13 cellular contexts compared by ENCODE assay signal in genomic region chr17:39801055-39801454, GRCh38.
DNase-seq lines count a peak whose midpoint lies in the region; ATAC-seq and TF ChIP-seq lines count a peak whose summit lies in the region.
"Had no signal": no experiment of that assay in that cellular context is flagged by ENCODE, and none has a peak within 500 bp of the region (broad histone marks: within the 10 kb centered on the region; RNA-seq: fewer than 3 reads in every experiment).

No MANE protein-coding gene starts in this region.

- intact Hi-C loops in cardiac septum (cut with DNase I): no loop called here
- intact Hi-C loops in mucosa of descending colon (cut with DNase I, micrococcal nuclease): no loop called here

- H3K9me3 Mint-ChIP-seq in activated CD4-positive, alpha-beta T cell treated with anti-CD3 and anti-CD28 coated beads, Interleukin-2, amount 10 ng/mL, durations not matched to agents 7 days and 5 days: peaks cover 2% of the 10 kb centered on the region
- H3K9me3 Mint-ChIP-seq in activated CD4-positive, alpha-beta memory T cell treated with anti-CD3 and anti-CD28 coated beads, Interleukin-2, amount 10 ng/mL, durations not matched to agents 7 days and 5 days: no peaks in the 10 kb centered on the region
- H3K9me3 Mint-ChIP-seq in natural killer cell treated with Interleukin-12 subunit alpha and Interleukin-12 subunit beta and Interleukin-15 and Interleukin-18, amount 100 ng/mL, for 72 hours: no peaks in the 10 kb centered on the region
- H3K9me3 Mint-ChIP-seq: brain had no signal

- H3K4me1 Mint-ChIP-seq in activated CD4-positive, alpha-beta T cell treated with anti-CD3 and anti-CD28 coated beads, Interleukin-2, amount 10 ng/mL, durations not matched to agents 7 days and 5 days: peaks cover 59% of the 10 kb centered on the region
- peaks cover 38% of the 10 kb centered on the region for H3K4me1 Mint-ChIP-seq in activated CD4-positive, alpha-beta memory T cell treated with anti-CD3 and anti-CD28 coated beads, Interleukin-2, amount 10 ng/mL, durations not matched to agents 7 days and 5 days
- peaks cover 34 to 40% of the 10 kb centered on the region in 2 donors for H3K4me1 Mint-ChIP-seq in natural killer cell treated with Interleukin-12 subunit alpha and Interleukin-12 subunit beta and Interleukin-15 and Interleukin-18, amount 100 ng/mL, for 72 hours (ENCODE audit: low read depth in 2 of 2)
- H3K4me1 Mint-ChIP-seq: brain had no signal

- TF ChIP-seq CTCF in GM13976 (IDR thresholded peaks at IDR 0.05; ENCODE audit: borderline replicate concordance, control extremely low read depth, extremely low read depth, insufficient read depth, missing control alignments): no peak
- TF ChIP-seq CTCF in mucosa of descending colon (IDR thresholded peaks at IDR 0.05): no peak

- no peak for DNase-seq in activated CD4-positive, alpha-beta T cell treated with anti-CD3 and anti-CD28 coated beads, Interleukin-2, amount 10 ng/mL, durations not matched to agents 7 days and 5 days
- no peak for DNase-seq in activated CD4-positive, alpha-beta T cell treated with anti-CD3 and anti-CD28 coated beads for 48 hours
- DNase-seq in activated CD4-positive, alpha-beta memory T cell treated with anti-CD3 and anti-CD28 coated beads, Interleukin-2, amount 10 ng/mL, durations not matched to agents 7 days and 5 days: no peak
- no peak for DNase-seq in natural killer cell treated with Interleukin-12 subunit alpha and Interleukin-12 subunit beta and Interleukin-15 and Interleukin-18, amount 100 ng/mL, for 72 hours (ENCODE audit: low spot score)
- DNase-seq in cardiac septum (ENCODE audit: low spot score): no peak
- no peak for DNase-seq in GM13976 (ENCODE audit: low spot score)
- DNase-seq in mucosa of descending colon: no peak
- DNase-seq: EL, NCI-H187, PC-3 had no signal

- in situ Hi-C loops in GM13976 (cut with MboI; ENCODE audit: low sequenced_read_pairs, unreplicated experiment): no loop called here

- POLR2A ChIA-PET in activated CD4-positive, alpha-beta T cell treated with anti-CD3 and anti-CD28 coated beads, Interleukin-2, amount 10 ng/mL, durations not matched to agents 7 days and 5 days (lab: Charles Lee): no interaction called here
- POLR2A ChIA-PET in activated CD4-positive, alpha-beta memory T cell treated with anti-CD3 and anti-CD28 coated beads, Interleukin-2, amount 10 ng/mL, durations not matched to agents 7 days and 5 days (lab: Charles Lee): interaction anchor here (0.7 to 2.8 kb wide), 8 partner anchors 8 to 179 kb away, joined by 3 to 11 read pairs (median 4); partner anchors contain the start of gene PSMD3

- H3K4me3 ChIP-seq in mucosa of descending colon: no peak overlapping the region

- ATAC-seq in natural killer cell treated with Interleukin-12 subunit alpha and Interleukin-12 subunit beta and Interleukin-15 and Interleukin-18, amount 100 ng/mL, for 72 hours: no peak
- ATAC-seq in mucosa of descending colon: no peak
- ATAC-seq: HCT116, PC-3 had no signal

- H3K27ac ChIP-seq in KOPT-K1 (ENCODE audit: low read depth, low read length, poor library complexity, severe bottlenecking): peak overlapping the region; percentile 76

- H3K4me1 ChIP-seq in mucosa of descending colon (ENCODE audit: low read depth): no peaks in the 10 kb centered on the region

- peak overlapping the region; percentile 92 for H3K27ac Mint-ChIP-seq in activated CD4-positive, alpha-beta T cell treated with anti-CD3 and anti-CD28 coated beads, Interleukin-2, amount 10 ng/mL, durations not matched to agents 7 days and 5 days
- peak overlapping the region; percentile 83 for H3K27ac Mint-ChIP-seq in activated CD4-positive, alpha-beta memory T cell treated with anti-CD3 and anti-CD28 coated beads, Interleukin-2, amount 10 ng/mL, durations not matched to agents 7 days and 5 days
- H3K27ac Mint-ChIP-seq in natural killer cell treated with Interleukin-12 subunit alpha and Interleukin-12 subunit beta and Interleukin-15 and Interleukin-18, amount 100 ng/mL, for 72 hours: peak overlapping the region; percentile 86 to 88

- no peaks in the 10 kb centered on the region for H3K27me3 Mint-ChIP-seq in activated CD4-positive, alpha-beta T cell treated with anti-CD3 and anti-CD28 coated beads, Interleukin-2, amount 10 ng/mL, durations not matched to agents 7 days and 5 days
- no peaks in the 10 kb centered on the region for H3K27me3 Mint-ChIP-seq in activated CD4-positive, alpha-beta memory T cell treated with anti-CD3 and anti-CD28 coated beads, Interleukin-2, amount 10 ng/mL, durations not matched to agents 7 days and 5 days
- H3K27me3 Mint-ChIP-seq in natural killer cell treated with Interleukin-12 subunit alpha and Interleukin-12 subunit beta and Interleukin-15 and Interleukin-18, amount 100 ng/mL, for 72 hours: no peaks in the 10 kb centered on the region

- H3K36me3 Mint-ChIP-seq in activated CD4-positive, alpha-beta T cell treated with anti-CD3 and anti-CD28 coated beads, Interleukin-2, amount 10 ng/mL, durations not matched to agents 7 days and 5 days (ENCODE audit: low read depth): peaks cover 29% of the 10 kb centered on the region
- peaks cover 29% of the 10 kb centered on the region for H3K36me3 Mint-ChIP-seq in activated CD4-positive, alpha-beta memory T cell treated with anti-CD3 and anti-CD28 coated beads, Interleukin-2, amount 10 ng/mL, durations not matched to agents 7 days and 5 days (ENCODE audit: low read depth)
- peaks cover 27% of the 10 kb centered on the region for H3K36me3 Mint-ChIP-seq in natural killer cell treated with Interleukin-12 subunit alpha and Interleukin-12 subunit beta and Interleukin-15 and Interleukin-18, amount 100 ng/mL, for 72 hours
- H3K36me3 Mint-ChIP-seq: brain had no signal

- H3K36me3 ChIP-seq in KOPT-K1 (ENCODE audit: insufficient read depth, low read length) (no peaks in the 10 kb centered on the region), mucosa of descending colon (ENCODE audit: low read depth) (no peaks in the 10 kb centered on the region)

- no peaks in the 10 kb centered on the region for H3K9me3 ChIP-seq in KOPT-K1 (ENCODE audit: insufficient read depth, low read length, poor library complexity, severe bottlenecking)
- H3K9me3 ChIP-seq in mucosa of descending colon: no peaks in the 10 kb centered on the region

- peak overlapping the region; percentile 42 for H3K4me3 Mint-ChIP-seq in activated CD4-positive, alpha-beta T cell treated with anti-CD3 and anti-CD28 coated beads, Interleukin-2, amount 10 ng/mL, durations not matched to agents 7 days and 5 days
- H3K4me3 Mint-ChIP-seq in activated CD4-positive, alpha-beta memory T cell treated with anti-CD3 and anti-CD28 coated beads, Interleukin-2, amount 10 ng/mL, durations not matched to agents 7 days and 5 days: no peak overlapping the region
- H3K4me3 Mint-ChIP-seq in natural killer cell treated with Interleukin-12 subunit alpha and Interleukin-12 subunit beta and Interleukin-15 and Interleukin-18, amount 100 ng/mL, for 72 hours: peak overlapping the region; percentile 71
- H3K4me3 Mint-ChIP-seq: brain had no signal

- CTCF ChIA-PET in activated CD4-positive, alpha-beta T cell treated with anti-CD3 and anti-CD28 coated beads, Interleukin-2, amount 10 ng/mL, durations not matched to agents 7 days and 5 days (lab: Charles Lee): interaction anchor here (1.0 to 2.3 kb wide), 3 partner anchors 11 to 16 kb away, joined by 3 to 8 read pairs (median 3); no protein-coding TSS in a partner anchor
- CTCF ChIA-PET in activated CD4-positive, alpha-beta memory T cell treated with anti-CD3 and anti-CD28 coated beads, Interleukin-2, amount 10 ng/mL, durations not matched to agents 7 days and 5 days (lab: Charles Lee): interaction anchor here (0.6 to 2.4 kb wide), 4 partner anchors 8 to 1039 kb away, joined by 3 to 16 read pairs (median 4); no protein-coding TSS in a partner anchor
